ENCODE assay signal across 1 cellular context in genomic region chr6:147141690-147142308, GRCh38.
TF ChIP-seq lines count a peak whose summit lies in the region.

No MANE protein-coding gene starts in this region.

TF ChIP-seq in GM23338, 12 proteins besides CTCF, POLR2A, EP300 and RAD21 (continued from another document):
- TF ChIP-seq, protein P1, sequence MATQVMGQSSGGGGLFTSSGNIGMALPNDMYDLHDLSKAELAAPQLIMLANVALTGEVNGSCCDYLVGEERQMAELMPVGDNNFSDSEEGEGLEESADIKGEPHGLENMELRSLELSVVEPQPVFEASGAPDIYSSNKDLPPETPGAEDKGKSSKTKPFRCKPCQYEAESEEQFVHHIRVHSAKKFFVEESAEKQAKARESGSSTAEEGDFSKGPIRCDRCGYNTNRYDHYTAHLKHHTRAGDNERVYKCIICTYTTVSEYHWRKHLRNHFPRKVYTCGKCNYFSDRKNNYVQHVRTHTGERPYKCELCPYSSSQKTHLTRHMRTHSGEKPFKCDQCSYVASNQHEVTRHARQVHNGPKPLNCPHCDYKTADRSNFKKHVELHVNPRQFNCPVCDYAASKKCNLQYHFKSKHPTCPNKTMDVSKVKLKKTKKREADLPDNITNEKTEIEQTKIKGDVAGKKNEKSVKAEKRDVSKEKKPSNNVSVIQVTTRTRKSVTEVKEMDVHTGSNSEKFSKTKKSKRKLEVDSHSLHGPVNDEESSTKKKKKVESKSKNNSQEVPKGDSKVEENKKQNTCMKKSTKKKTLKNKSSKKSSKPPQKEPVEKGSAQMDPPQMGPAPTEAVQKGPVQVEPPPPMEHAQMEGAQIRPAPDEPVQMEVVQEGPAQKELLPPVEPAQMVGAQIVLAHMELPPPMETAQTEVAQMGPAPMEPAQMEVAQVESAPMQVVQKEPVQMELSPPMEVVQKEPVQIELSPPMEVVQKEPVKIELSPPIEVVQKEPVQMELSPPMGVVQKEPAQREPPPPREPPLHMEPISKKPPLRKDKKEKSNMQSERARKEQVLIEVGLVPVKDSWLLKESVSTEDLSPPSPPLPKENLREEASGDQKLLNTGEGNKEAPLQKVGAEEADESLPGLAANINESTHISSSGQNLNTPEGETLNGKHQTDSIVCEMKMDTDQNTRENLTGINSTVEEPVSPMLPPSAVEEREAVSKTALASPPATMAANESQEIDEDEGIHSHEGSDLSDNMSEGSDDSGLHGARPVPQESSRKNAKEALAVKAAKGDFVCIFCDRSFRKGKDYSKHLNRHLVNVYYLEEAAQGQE (IDR thresholded peaks at IDR 0.05; ENCODE audit: unreplicated experiment) = no peak
- TF ChIP-seq EZH2 (IDR thresholded peaks at IDR 0.05; ENCODE audit: low read depth, unreplicated experiment) (no peak), CREB1 (CRISPR knock-in tag; IDR thresholded peaks at IDR 0.05; ENCODE audit: low read depth) (no peak), ETS1 (IDR thresholded peaks at IDR 0.05) (no peak), ZNF462 (CRISPR knock-in tag; IDR thresholded peaks at IDR 0.05) (no peak), NANOG (IDR thresholded peaks at IDR 0.05; ENCODE audit: borderline replicate concordance) (no peak), POLR2AphosphoS5 (IDR thresholded peaks at IDR 0.05; ENCODE audit: low read depth) (no peak), JUNB (IDR thresholded peaks at IDR 0.05; ENCODE audit: unreplicated experiment) (no peak), ZNF331 (CRISPR knock-in tag; IDR thresholded peaks at IDR 0.05; ENCODE audit: low read depth) (no peak), EZH2phosphoT487 (IDR thresholded peaks at IDR 0.05; ENCODE audit: unreplicated experiment) (no peak), STAT1 (IDR thresholded peaks at IDR 0.05; ENCODE audit: unreplicated experiment) (no peak)
